ENCODE assay signal across 24 cellular contexts in the genomic region with DNA sequence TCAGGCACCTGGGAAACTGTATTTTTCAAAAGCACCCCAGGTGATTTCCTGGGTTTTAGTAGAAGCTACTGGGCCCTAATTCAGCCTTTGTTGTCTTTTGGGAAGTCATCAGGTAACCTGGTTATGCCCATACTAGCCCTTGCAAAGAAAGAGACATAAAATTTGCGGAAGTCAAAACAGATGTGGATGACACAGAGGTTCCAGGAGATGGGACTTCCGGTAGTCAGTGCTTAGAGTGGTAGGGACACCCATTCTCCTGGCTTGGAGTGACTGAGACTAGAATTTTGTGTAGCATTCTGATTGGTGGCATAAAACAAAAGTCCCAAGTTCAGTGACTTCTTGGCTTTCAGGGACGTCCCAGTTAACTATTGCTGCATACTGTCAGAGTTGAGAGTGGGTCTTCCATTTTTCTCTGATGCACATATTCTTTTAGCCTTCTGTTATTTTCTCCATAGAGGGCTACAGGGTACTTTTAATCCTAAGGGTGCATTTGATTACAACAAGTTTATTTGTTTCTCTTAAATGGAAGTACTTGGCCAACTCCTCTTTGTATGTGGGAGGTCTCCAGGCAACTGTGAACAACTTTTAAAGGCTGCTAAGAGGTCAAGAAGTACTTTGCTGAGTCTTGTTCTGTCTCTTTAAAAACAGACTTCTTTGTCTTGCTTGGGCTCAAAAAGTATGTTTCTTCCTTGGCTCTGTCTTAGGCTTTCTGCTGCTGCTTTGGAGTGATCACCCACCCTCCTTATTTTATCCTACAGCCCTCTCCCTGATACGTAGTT. TPM values are rescaled to one million over a fixed set of nuclear protein-coding genes. Genes with fewer than 3 reads are reported as not detected.
A peak's percentile ranks its signal among the peaks of the same experiment; 100 is the strongest.
DNase-seq lines count a peak whose midpoint lies in the region; ATAC-seq and TF ChIP-seq lines count a peak whose summit lies in the region.
"Had no signal": no experiment of that assay in that cellular context is flagged by ENCODE, and none has a peak within 500 bp of the region (broad histone marks: within the 10 kb centered on the region; RNA-seq: fewer than 3 reads in every experiment).

No MANE protein-coding gene starts in this region.

- H3K4ac ChIP-seq in mesenchymal stem cell (ENCODE audit: low read depth in 1 of 2, low read length in 2 of 2), result no peak overlapping the region

- no peaks in the 10 kb centered on the region for H3K9me3 ChIP-seq in CD4-positive, alpha-beta T cell (ENCODE audit: control insufficient read depth, low read length)
- no peaks in the 10 kb centered on the region for H3K9me3 ChIP-seq in CD8-positive, alpha-beta memory T cell (ENCODE audit: low read length)
- H3K9me3 ChIP-seq in mesenchymal stem cell (ENCODE audit: control insufficient read depth, low read length) (no peaks in the 10 kb centered on the region), prostate gland (no peaks in the 10 kb centered on the region)
- H3K9me3 ChIP-seq: ascending aorta had no signal

- no peaks in the 10 kb centered on the region for H3K27me3 Mint-ChIP-seq in CD4-positive, alpha-beta T cell
- H3K27me3 Mint-ChIP-seq in CD8-positive, alpha-beta memory T cell, result peaks cover 0 to 2% of the 10 kb centered on the region in 2 donors
- H3K27me3 Mint-ChIP-seq: activated naive CD4-positive, alpha-beta T cell treated with anti-CD3 and anti-CD28 coated beads, Interleukin-2, amount 10 ng/mL, durations not matched to agents 7 days and 5 days; central memory CD8-positive, alpha-beta T cell; IgD-negative memory B cell had no signal

- H3K27ac ChIP-seq in CD4-positive, alpha-beta T cell (ENCODE audit: low read depth, low read length), result no peak overlapping the region
- H3K27ac ChIP-seq in CD8-positive, alpha-beta memory T cell (ENCODE audit: low read depth, low read length), result no peak overlapping the region
- H3K27ac ChIP-seq in coronary artery (peak overlapping the region in 1 of 2 donors; percentile 54), mesenchymal stem cell (ENCODE audit: low read length, poor library complexity, severe bottlenecking) (no peak overlapping the region), prostate gland (no peak overlapping the region)
- H3K27ac ChIP-seq: ascending aorta, parathyroid adenoma had no signal

- whole genome bisulfite sequencing in mesenchymal stem cell, result 77% methylated on average over 4 of the region's 4 CpGs
- WGBS in prostate gland, result 73% methylated on average over 4 of the region's 4 CpGs

- no peaks in the 10 kb centered on the region for H3K27me3 ChIP-seq in CD4-positive, alpha-beta T cell (ENCODE audit: control insufficient read depth, insufficient read depth, low read length)
- no peaks in the 10 kb centered on the region for H3K27me3 ChIP-seq in CD8-positive, alpha-beta memory T cell (ENCODE audit: insufficient read depth, low read length, poor library complexity, severe bottlenecking)
- no peaks in the 10 kb centered on the region for H3K27me3 ChIP-seq in mesenchymal stem cell (ENCODE audit: control insufficient read depth in 1 of 2, insufficient read depth in 1 of 2, low read length in 2 of 2)
- H3K27me3 ChIP-seq in prostate gland (replicated peaks; ENCODE audit: insufficient read depth), result no peaks in the 10 kb centered on the region
- H3K27me3 ChIP-seq: ascending aorta had no signal

- peaks cover 27% of the 10 kb centered on the region for H3K4me1 ChIP-seq in CD8-positive, alpha-beta memory T cell (ENCODE audit: insufficient read depth, low read length)
- no peaks in the 10 kb centered on the region for H3K4me1 ChIP-seq in mesenchymal stem cell (ENCODE audit: control insufficient read depth, insufficient read depth, low read depth, low read length)
- H3K4me1 ChIP-seq in prostate gland (replicated peaks), result no peaks in the 10 kb centered on the region
- H3K4me1 ChIP-seq: parathyroid adenoma had no signal

- H4K91ac ChIP-seq in mesenchymal stem cell (ENCODE audit: low read length), result no peak overlapping the region

- H3K9ac ChIP-seq in mesenchymal stem cell (ENCODE audit: low read length), result no peak overlapping the region
- H3K9ac ChIP-seq: parathyroid adenoma had no signal

- H3K79me1 ChIP-seq in mesenchymal stem cell (replicated peaks; ENCODE audit: low read length, poor library complexity, severe bottlenecking), result peaks cover 25% of the 10 kb centered on the region

- H2AK5ac ChIP-seq in mesenchymal stem cell (ENCODE audit: low read length, severe bottlenecking), result no peak overlapping the region

- no peak overlapping the region for H3K18ac ChIP-seq in mesenchymal stem cell (ENCODE audit: low read depth in 1 of 2, low read length in 2 of 2)

- H2BK120ac ChIP-seq in mesenchymal stem cell (ENCODE audit: low read depth, low read length), result no peak overlapping the region

- intact Hi-C loops in CD4-positive, alpha-beta T cell (cut with DNase I, micrococcal nuclease), result loop anchor here in 1 of 2 experiments (10.0 kb wide), 1 partner anchor 873 kb away; a partner anchor contains a TSS
- intact Hi-C loops in prostate gland (cut with DNase I), result no loop called here

- peaks cover 59% of the 10 kb centered on the region for H3K4me1 Mint-ChIP-seq in CD4-positive, alpha-beta T cell (ENCODE audit: low read depth)
- peaks cover 39 to 69% (median 66%) of the 10 kb centered on the region in 3 donors for H3K4me1 Mint-ChIP-seq in CD8-positive, alpha-beta memory T cell

- peak overlapping the region; percentile 18 for H3K27ac Mint-ChIP-seq in CD4-positive, alpha-beta T cell
- peak overlapping the region in 5 of 8 donors; percentile 10 to 82 (median 42) for H3K27ac Mint-ChIP-seq in CD8-positive, alpha-beta memory T cell
- H3K27ac Mint-ChIP-seq: activated CD8-positive, alpha-beta T cell treated with anti-CD3 and anti-CD28 coated beads, Interleukin-2, amount 10 ng/mL, durations not matched to agents 7 days and 5 days; activated naive CD4-positive, alpha-beta T cell treated with anti-CD3 and anti-CD28 coated beads, Interleukin-2, amount 10 ng/mL, durations not matched to agents 7 days and 5 days; IgD-negative memory B cell; natural killer cell; stimulated activated effector memory CD8-positive, alpha-beta T cell treated with anti-CD3 and anti-CD28 coated beads, Interleukin-12 subunit alpha, Interleukin-12 subunit beta, amount 100 ng/mL, for 72 hours; WTC11 had no signal

- no peak overlapping the region for H2BK5ac ChIP-seq in mesenchymal stem cell (ENCODE audit: low read depth, low read length, poor library complexity, severe bottlenecking)

- no peak overlapping the region for H3K14ac ChIP-seq in mesenchymal stem cell (ENCODE audit: low read length in 2 of 2)

- TF ChIP-seq CTCF in CD4-positive, alpha-beta T cell (IDR thresholded peaks at IDR 0.05), result no peak
- TF ChIP-seq CTCF in coronary artery (IDR thresholded peaks at IDR 0.05) (no peak), prostate gland (IDR thresholded peaks at IDR 0.05) (no peak)

- DNase-seq in CD4-positive, alpha-beta T cell, result no peak
- DNase-seq in CD8-positive, alpha-beta memory T cell, result no peak
- DNase-seq in coronary artery (ENCODE audit: low spot score) (no peak), mesenchymal stem cell (peak; percentile 24), NOMO-1 (lab: John Stamatoyannopoulos, UW; ENCODE audit: unreplicated experiment in 2 of 2) (no peak), prostate gland (ENCODE audit: low spot score) (no peak)
- no peak for DNase-seq in stimulated activated CD4-positive, alpha-beta T cell treated with anti-CD3 and anti-CD28 coated beads, Interleukin-4, amount 100 ng/mL, for 1 hour
- DNase-seq: activated CD8-positive, alpha-beta T cell treated with anti-CD3 and anti-CD28 coated beads, Interleukin-2, amount 10 ng/mL, durations not matched to agents 7 days and 5 days; activated naive CD4-positive, alpha-beta T cell treated with anti-CD3 and anti-CD28 coated beads, Interleukin-2, amount 10 ng/mL, durations not matched to agents 7 days and 5 days; activated T-cell treated with anti-CD3 and anti-CD28 coated beads, Interleukin-2, amount 50 U/mL, for 4 hours; DMS53; effector CD4-positive, alpha-beta T cell; HCEC 1CT; MM.1S; natural killer cell; NCI-H1436; NCI-H2107; NCI-H524 had no signal

- no peak overlapping the region for H3K4me2 ChIP-seq in mesenchymal stem cell (ENCODE audit: low read length, poor library complexity, severe bottlenecking)

- no peak overlapping the region for H4K8ac ChIP-seq in mesenchymal stem cell (ENCODE audit: low read length)

- H3K4me3 ChIP-seq in CD8-positive, alpha-beta memory T cell (ENCODE audit: low read length), result no peak overlapping the region
- H3K4me3 ChIP-seq in coronary artery, result peak overlapping the region; percentile 25
- H3K4me3 ChIP-seq in mesenchymal stem cell (ENCODE audit: insufficient read depth in 1 of 2, low read depth in 1 of 2, low read length in 2 of 2), result no peak overlapping the region
- no peak overlapping the region for H3K4me3 ChIP-seq in prostate gland
- H3K4me3 ChIP-seq: ascending aorta had no signal

- peaks cover 10% of the 10 kb centered on the region for H3K36me3 Mint-ChIP-seq in CD4-positive, alpha-beta T cell (ENCODE audit: low read depth)
- H3K36me3 Mint-ChIP-seq in CD8-positive, alpha-beta memory T cell, result peaks cover 0 to 10% (median 5%) of the 10 kb centered on the region in 3 donors
- H3K36me3 Mint-ChIP-seq: IgD-negative memory B cell, natural killer cell had no signal

- H2AFZ ChIP-seq in mesenchymal stem cell (ENCODE audit: low read depth, low read length), result no peak overlapping the region
- H2AFZ ChIP-seq: parathyroid adenoma had no signal

- H2BK15ac ChIP-seq in mesenchymal stem cell (ENCODE audit: low read depth, poor library complexity, severe bottlenecking), result no peak overlapping the region

- no peaks in the 10 kb centered on the region for H3K9me3 Mint-ChIP-seq in CD4-positive, alpha-beta T cell
- H3K9me3 Mint-ChIP-seq in CD8-positive, alpha-beta memory T cell, result no peaks in the 10 kb centered on the region
- H3K9me3 Mint-ChIP-seq: activated naive CD4-positive, alpha-beta T cell treated with anti-CD3 and anti-CD28 coated beads, Interleukin-2, amount 10 ng/mL, durations not matched to agents 7 days and 5 days; activated T-cell treated with anti-CD3 and anti-CD28 coated beads, Interleukin-2, amount 50 U/mL, for 4 hours; central memory CD8-positive, alpha-beta T cell; IgD-negative memory B cell; natural killer cell; stimulated activated effector memory CD8-positive, alpha-beta T cell treated with anti-CD3 and anti-CD28 coated beads, Interleukin-12 subunit alpha, Interleukin-12 subunit beta, amount 100 ng/mL, for 72 hours; WTC11 had no signal

- CTCF ChIA-PET in CD4-positive, alpha-beta T cell (lab: Charles Lee), result interaction anchor here (0.8 to 1.6 kb wide), 2 partner anchors 12 to 193 kb away, joined by 3 to 5 read pairs; no protein-coding TSS in a partner anchor
- CTCF ChIA-PET in CD8-positive, alpha-beta memory T cell (lab: Charles Lee), result no interaction called here

- POLR2A ChIA-PET in CD4-positive, alpha-beta T cell (lab: Charles Lee), result no interaction called here
- POLR2A ChIA-PET in CD8-positive, alpha-beta memory T cell (lab: Charles Lee), result no interaction called here

- no peaks in the 10 kb centered on the region for H3K36me3 ChIP-seq in CD8-positive, alpha-beta memory T cell (ENCODE audit: insufficient read depth, low read length)
- H3K36me3 ChIP-seq in mesenchymal stem cell (ENCODE audit: control insufficient read depth in 1 of 2, insufficient read depth in 2 of 2, low read depth in 1 of 2, low read length in 2 of 2), result peaks cover 3 to 16% of the 10 kb centered on the region in 2 experiments
- no peaks in the 10 kb centered on the region for H3K36me3 ChIP-seq in prostate gland
- H3K36me3 ChIP-seq: ascending aorta had no signal

- no peak overlapping the region for H3K4me3 Mint-ChIP-seq in CD4-positive, alpha-beta T cell
- H3K4me3 Mint-ChIP-seq in CD8-positive, alpha-beta memory T cell, result peak overlapping the region in 1 of 7 donors; percentile 13
- H3K4me3 Mint-ChIP-seq: activated CD8-positive, alpha-beta T cell treated with anti-CD3 and anti-CD28 coated beads, Interleukin-2, amount 10 ng/mL, durations not matched to agents 7 days and 5 days; activated naive CD4-positive, alpha-beta T cell treated with anti-CD3 and anti-CD28 coated beads, Interleukin-2, amount 10 ng/mL, durations not matched to agents 7 days and 5 days; activated T-cell treated with anti-CD3 and anti-CD28 coated beads, Interleukin-2, amount 50 U/mL, for 4 hours; central memory CD8-positive, alpha-beta T cell; IgD-negative memory B cell; natural killer cell; stimulated activated effector memory CD8-positive, alpha-beta T cell treated with anti-CD3 and anti-CD28 coated beads, Interleukin-12 subunit alpha, Interleukin-12 subunit beta, amount 100 ng/mL, for 72 hours; WTC11 had no signal

- no peak overlapping the region for H3K23ac ChIP-seq in mesenchymal stem cell (ENCODE audit: low read length in 2 of 2)

- ATAC-seq in CD4-positive, alpha-beta T cell (ENCODE audit: poor library complexity), result no peak
- ATAC-seq: activated CD8-positive, alpha-beta T cell treated with anti-CD3 and anti-CD28 coated beads, Interleukin-2, amount 10 ng/mL, durations not matched to agents 7 days and 5 days; activated T-cell treated with anti-CD3 and anti-CD28 coated beads, Interleukin-2, amount 50 U/mL, for 4 hours; natural killer cell; stimulated activated effector memory CD8-positive, alpha-beta T cell treated with anti-CD3 and anti-CD28 coated beads, Interleukin-12 subunit alpha, Interleukin-12 subunit beta, amount 100 ng/mL, for 72 hours; WTC11 had no signal

- H2BK12ac ChIP-seq in mesenchymal stem cell (ENCODE audit: low read length in 2 of 2), result no peak overlapping the region

- no peak for TF ChIP-seq POLR2A in prostate gland (IDR thresholded peaks at IDR 0.05)

RNA-seq across cellular contexts. Expression of a gene that starts 8.8 kb away (rescaled TPM):
- total RNA-seq in CD4-positive, alpha-beta T cell, result 10 to 100 TPM; 20.0 to 21.1 TPM
- 10 to 100 TPM; 29.8 to 35.1 TPM for total RNA-seq in CD8-positive, alpha-beta memory T cell
- polyA plus RNA-seq in CD8-positive, alpha-beta memory T cell, result 3.9 TPM
- polyA plus RNA-seq in mesenchymal stem cell (2013, experiment 1 of 2), result 13.4 TPM
- polyA plus RNA-seq in mesenchymal stem cell (2013, experiment 2 of 2), result 13.5 TPM
- 10 to 100 TPM; 36.6 to 48.6 TPM for total RNA-seq in prostate gland
